In the genomic region with DNA sequence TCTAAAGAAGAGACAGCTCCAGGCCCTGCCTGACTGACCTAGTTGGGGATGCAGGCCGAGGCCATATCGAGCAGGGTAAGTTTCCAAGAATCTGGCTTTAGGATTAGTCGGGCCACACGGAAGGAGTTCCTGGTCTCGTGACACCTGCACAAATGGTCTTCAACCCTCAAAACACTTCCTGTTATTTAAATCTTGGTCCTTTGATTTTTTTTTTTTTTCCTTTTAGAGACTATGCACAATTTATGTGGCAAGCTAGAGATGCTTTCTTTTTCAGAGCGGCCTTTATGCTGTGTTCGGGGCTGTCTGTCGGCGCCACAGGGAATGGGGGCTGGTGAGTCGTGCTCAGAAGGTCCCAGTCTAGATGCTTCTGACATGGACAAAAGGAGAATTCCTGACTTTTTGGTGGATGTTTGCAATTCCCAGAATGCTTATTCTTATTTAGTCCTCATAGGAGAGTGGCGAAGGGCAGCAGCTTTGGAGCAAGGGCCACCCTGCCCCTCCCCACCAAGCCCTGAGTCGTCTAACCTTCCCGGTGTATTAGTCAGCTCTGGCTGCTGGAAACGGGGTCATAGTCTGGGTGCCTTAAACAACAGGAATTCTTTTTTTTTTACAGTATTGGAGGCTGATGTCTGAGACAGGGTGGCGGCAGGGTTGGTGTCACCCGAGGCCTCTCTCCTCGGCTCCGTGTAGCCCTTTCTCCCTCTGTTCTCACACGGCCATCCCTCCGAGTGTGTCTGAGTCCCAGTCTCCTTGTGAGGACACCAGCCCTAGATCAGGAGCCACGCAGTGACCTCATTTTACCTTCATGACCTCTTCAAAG, we compare ENCODE assay signal across 1 cellular context.
TF ChIP-seq lines count a peak whose summit lies in the region.

No MANE protein-coding gene starts in this region.

TF ChIP-seq in GM23338, 12 proteins besides CTCF, POLR2A, EP300 and RAD21 (continued from another document):
- TF ChIP-seq, protein P1, sequence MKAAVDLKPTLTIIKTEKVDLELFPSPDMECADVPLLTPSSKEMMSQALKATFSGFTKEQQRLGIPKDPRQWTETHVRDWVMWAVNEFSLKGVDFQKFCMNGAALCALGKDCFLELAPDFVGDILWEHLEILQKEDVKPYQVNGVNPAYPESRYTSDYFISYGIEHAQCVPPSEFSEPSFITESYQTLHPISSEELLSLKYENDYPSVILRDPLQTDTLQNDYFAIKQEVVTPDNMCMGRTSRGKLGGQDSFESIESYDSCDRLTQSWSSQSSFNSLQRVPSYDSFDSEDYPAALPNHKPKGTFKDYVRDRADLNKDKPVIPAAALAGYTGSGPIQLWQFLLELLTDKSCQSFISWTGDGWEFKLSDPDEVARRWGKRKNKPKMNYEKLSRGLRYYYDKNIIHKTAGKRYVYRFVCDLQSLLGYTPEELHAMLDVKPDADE (IDR thresholded peaks at IDR 0.05), result no peak
- TF ChIP-seq ZNF114 (CRISPR knock-in tag; IDR thresholded peaks at IDR 0.05) (no peak), CREB1 (CRISPR knock-in tag; IDR thresholded peaks at IDR 0.05; ENCODE audit: low read depth) (no peak)
TF ChIP-seq in GM23338: peak in this region for 0.
